8 cellular contexts compared by ENCODE assay signal in genomic region chr1:231315887-231316286, GRCh38. TPM values are rescaled to one million over a fixed set of nuclear protein-coding genes. Genes with fewer than 3 reads are reported as not detected.
A peak's percentile ranks its signal among the peaks of the same experiment; 100 is the strongest.
DNase-seq lines count a peak whose midpoint lies in the region; ATAC-seq and TF ChIP-seq lines count a peak whose summit lies in the region.

No MANE protein-coding gene starts in this region.

- no peak overlapping the region for H3K4me3 Mint-ChIP-seq in HFFc6
- H3K4me3 Mint-ChIP-seq in stimulated activated memory B cell treated with anti-CD40 and anti-IgM and Interleukin-4, amounts not matched to agents 10 μg/mL and 1 μg/mL and 100 μg/mL, for 72 hours, result no peak overlapping the region

- H3K27ac Mint-ChIP-seq in HFFc6, result no peak overlapping the region
- H3K27ac Mint-ChIP-seq in stimulated activated memory B cell treated with anti-CD40 and anti-IgM and Interleukin-4, amounts not matched to agents 10 μg/mL and 1 μg/mL and 100 μg/mL, for 72 hours, result no peak overlapping the region

- no peaks in the 10 kb centered on the region for H3K27me3 ChIP-seq in iPS DF 6.9 (ENCODE audit: control insufficient read depth, insufficient read depth, low read length)

- no peak overlapping the region for H3K4me3 ChIP-seq in iPS DF 6.9 (ENCODE audit: low read length)

- no peak overlapping the region for H3K27ac ChIP-seq in iPS DF 6.9 (ENCODE audit: low read length)

- peak; percentile 70 for ATAC-seq in stimulated activated memory B cell treated with anti-CD40 and anti-IgM and Interleukin-4, amounts not matched to agents 10 μg/mL and 1 μg/mL and 100 μg/mL, for 72 hours
- no peak for ATAC-seq in HG03565 (IDR thresholded peaks at IDR 0.05; ENCODE audit: unreplicated experiment)

- H3K9me3 Mint-ChIP-seq in HFFc6, result no peaks in the 10 kb centered on the region
- H3K9me3 Mint-ChIP-seq in stimulated activated memory B cell treated with anti-CD40 and anti-IgM and Interleukin-4, amounts not matched to agents 10 μg/mL and 1 μg/mL and 100 μg/mL, for 72 hours, result no peaks in the 10 kb centered on the region

- WGBS in iPS DF 6.9 (ENCODE audit: insufficient coverage, insufficient read length), result no CpG with 5 or more reads among the region's 11 CpGs

- peak; percentile 66 for TF ChIP-seq CTCF in HFFc6 (IDR thresholded peaks at IDR 0.05)

- H3K4me1 Mint-ChIP-seq in HFFc6 (ENCODE audit: low read depth), result no peaks in the 10 kb centered on the region
- peaks cover 6% of the 10 kb centered on the region for H3K4me1 Mint-ChIP-seq in stimulated activated memory B cell treated with anti-CD40 and anti-IgM and Interleukin-4, amounts not matched to agents 10 μg/mL and 1 μg/mL and 100 μg/mL, for 72 hours

- H3K9me3 ChIP-seq in iPS DF 6.9 (ENCODE audit: control insufficient read depth, insufficient read depth, low read length), result no peaks in the 10 kb centered on the region

- H3K36me3 Mint-ChIP-seq in HFFc6 (ENCODE audit: low read depth), result no peaks in the 10 kb centered on the region
- no peaks in the 10 kb centered on the region for H3K36me3 Mint-ChIP-seq in stimulated activated memory B cell treated with anti-CD40 and anti-IgM and Interleukin-4, amounts not matched to agents 10 μg/mL and 1 μg/mL and 100 μg/mL, for 72 hours

- DNase-seq in NCI-H748 (lab: John Stamatoyannopoulos, UW; ENCODE audit: unreplicated experiment) (peak; percentile 50), NCI-H748 treated with DMSO at 0.1 percent for 48 hours (lab: John Stamatoyannopoulos, UW) (no peak), HFFc6 (no peak), NOMO-1 treated with dmso at 0.1 percent for 144 hours (lab: John Stamatoyannopoulos, UW; ENCODE audit: unreplicated experiment) (peak; percentile 32), iPS DF 6.9 (ENCODE audit: low read depth, low spot score) (peak; percentile 31)
- DNase-seq in activated effector memory CD4-positive, alpha-beta T cell treated with Interleukin-2 at 50 U/mL for 16 hours, result peak; percentile 9

- no peaks in the 10 kb centered on the region for H3K27me3 Mint-ChIP-seq in HFFc6 (ENCODE audit: insufficient read depth)
- no peaks in the 10 kb centered on the region for H3K27me3 Mint-ChIP-seq in stimulated activated memory B cell treated with anti-CD40 and anti-IgM and Interleukin-4, amounts not matched to agents 10 μg/mL and 1 μg/mL and 100 μg/mL, for 72 hours

- no peaks in the 10 kb centered on the region for H3K4me1 ChIP-seq in iPS DF 6.9 (ENCODE audit: control insufficient read depth, insufficient read depth, low read length)

- no peaks in the 10 kb centered on the region for H3K36me3 ChIP-seq in iPS DF 6.9 (ENCODE audit: control insufficient read depth, insufficient read depth, low read length)

RNA-seq across cellular contexts. Expression of gene EXOC8, which starts 21.8 kb away (rescaled TPM):
- total RNA-seq in HFFc6 (2021; fragmentation: NEBNext Ultra II Directional; extraction: Animal tissue kit (Norgen Biotek cat#: 25700)), result 10 to 100 TPM; 12.3 to 14.8 (median 14.2) TPM

RNA-seq across cellular contexts. Expression of gene SPRTN, which starts 22.2 kb away (rescaled TPM):
- total RNA-seq in HFFc6 (2021; fragmentation: NEBNext Ultra II Directional; extraction: Animal tissue kit (Norgen Biotek cat#: 25700)), result 10 to 100 TPM in 4 of 6 experiments, 1 to 10 TPM in 2; 8.4 to 12.6 (median 10.4) TPM

Comparison
In these comparisons a context has a peak if more than half of its experiments do, and no peak if none do; other contexts are left out.
1. DNase-seq: peak in NCI-H748 (single experiment), NOMO-1 treated with dmso at 0.1 percent for 144 hours (single experiment), activated effector memory CD4-positive, alpha-beta T cell treated with Interleukin-2 at 50 U/mL for 16 hours (single experiment) and iPS DF 6.9 (single experiment); none in NCI-H748 treated with DMSO at 0.1 percent for 48 hours (single experiment) and HFFc6 (single experiment).